ENCODE assay signal across 2 cellular contexts in the genomic region with DNA sequence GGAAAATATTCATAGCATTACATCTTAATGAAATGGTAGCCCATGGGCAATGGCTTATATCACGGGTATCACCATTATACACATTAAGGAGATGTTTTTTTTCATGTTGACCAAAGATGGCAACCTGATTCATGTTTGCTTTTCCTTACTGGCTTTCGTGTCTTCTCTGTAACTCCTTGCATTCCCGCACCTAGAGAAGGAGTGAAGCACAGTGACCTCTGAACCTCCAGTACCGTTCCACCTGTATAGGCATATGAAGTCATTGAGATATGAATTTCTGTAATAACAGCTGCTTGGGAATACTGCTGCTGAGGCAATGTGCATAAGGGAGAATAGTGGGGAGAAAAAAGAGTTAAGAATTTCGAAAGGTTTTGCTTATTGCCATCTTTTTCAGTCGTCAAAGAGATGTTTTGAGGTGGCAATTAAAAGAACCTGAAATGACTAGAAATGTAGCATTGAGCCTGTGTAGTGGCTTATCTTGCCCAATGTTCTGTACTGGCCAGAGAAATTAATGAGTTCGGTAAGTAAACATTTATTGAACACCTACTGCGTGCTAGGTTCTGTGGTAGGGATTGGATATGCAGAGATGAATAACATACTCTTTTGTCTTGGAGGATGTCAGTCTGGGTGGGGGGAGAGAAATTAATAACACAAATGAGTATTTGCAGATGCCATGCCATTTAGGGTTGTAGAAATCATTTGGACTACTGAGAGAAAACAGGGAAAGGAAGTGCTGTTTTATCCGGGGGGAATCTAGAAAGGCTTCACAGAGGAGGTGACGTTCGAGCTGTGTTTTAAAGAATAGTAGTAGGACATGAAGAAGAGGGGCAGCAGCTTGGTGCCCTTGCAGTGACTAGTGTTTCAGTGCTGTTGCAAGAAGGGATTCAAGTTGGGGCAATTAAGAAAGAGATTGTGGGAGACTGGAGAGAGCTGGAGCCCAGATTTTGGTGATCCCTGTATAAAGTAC.
TF ChIP-seq lines count a peak whose summit lies in the region.

No MANE protein-coding gene starts in this region.

TF ChIP-seq in GM12878, 131 proteins besides CTCF, POLR2A, EP300 and RAD21:
- TF ChIP-seq, protein P1, sequence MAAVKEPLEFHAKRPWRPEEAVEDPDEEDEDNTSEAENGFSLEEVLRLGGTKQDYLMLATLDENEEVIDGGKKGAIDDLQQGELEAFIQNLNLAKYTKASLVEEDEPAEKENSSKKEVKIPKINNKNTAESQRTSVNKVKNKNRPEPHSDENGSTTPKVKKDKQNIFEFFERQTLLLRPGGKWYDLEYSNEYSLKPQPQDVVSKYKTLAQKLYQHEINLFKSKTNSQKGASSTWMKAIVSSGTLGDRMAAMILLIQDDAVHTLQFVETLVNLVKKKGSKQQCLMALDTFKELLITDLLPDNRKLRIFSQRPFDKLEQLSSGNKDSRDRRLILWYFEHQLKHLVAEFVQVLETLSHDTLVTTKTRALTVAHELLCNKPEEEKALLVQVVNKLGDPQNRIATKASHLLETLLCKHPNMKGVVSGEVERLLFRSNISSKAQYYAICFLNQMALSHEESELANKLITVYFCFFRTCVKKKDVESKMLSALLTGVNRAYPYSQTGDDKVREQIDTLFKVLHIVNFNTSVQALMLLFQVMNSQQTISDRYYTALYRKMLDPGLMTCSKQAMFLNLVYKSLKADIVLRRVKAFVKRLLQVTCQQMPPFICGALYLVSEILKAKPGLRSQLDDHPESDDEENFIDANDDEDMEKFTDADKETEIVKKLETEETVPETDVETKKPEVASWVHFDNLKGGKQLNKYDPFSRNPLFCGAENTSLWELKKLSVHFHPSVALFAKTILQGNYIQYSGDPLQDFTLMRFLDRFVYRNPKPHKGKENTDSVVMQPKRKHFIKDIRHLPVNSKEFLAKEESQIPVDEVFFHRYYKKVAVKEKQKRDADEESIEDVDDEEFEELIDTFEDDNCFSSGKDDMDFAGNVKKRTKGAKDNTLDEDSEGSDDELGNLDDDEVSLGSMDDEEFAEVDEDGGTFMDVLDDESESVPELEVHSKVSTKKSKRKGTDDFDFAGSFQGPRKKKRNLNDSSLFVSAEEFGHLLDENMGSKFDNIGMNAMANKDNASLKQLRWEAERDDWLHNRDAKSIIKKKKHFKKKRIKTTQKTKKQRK (IDR thresholded peaks at IDR 0.05; ENCODE audit: low read depth, low read length) = no peak
- TF ChIP-seq WRNIP1 (IDR thresholded peaks at IDR 0.05; ENCODE audit: borderline replicate concordance, low read depth, low read length) = 0 out of 2 replicates have a peak, but pooled peaks have one; percentile 45
- no peak for TF ChIP-seq SMC3 (IDR thresholded peaks at IDR 0.05; ENCODE audit: borderline replicate concordance, low read length)
- no peak for TF ChIP-seq KAT2A (conservative IDR thresholded peaks at IDR 0.05; ENCODE audit: control insufficient read depth, low read depth, low read length)
- no peak for TF ChIP-seq BMI1 (IDR thresholded peaks at IDR 0.05; ENCODE audit: borderline replicate concordance)

TF ChIP-seq in HEK293T, 16 proteins besides CTCF, POLR2A, EP300 and RAD21:
- no peak for TF ChIP-seq HDGF (IDR thresholded peaks at IDR 0.05; ENCODE audit: borderline replicate concordance)
- TF ChIP-seq L3MBTL2 (conservative IDR thresholded peaks at IDR 0.05) = no peak
- TF ChIP-seq SP1 (IDR thresholded peaks at IDR 0.05) = no peak
- no peak for TF ChIP-seq NFRKB (IDR thresholded peaks at IDR 0.05)
- TF ChIP-seq CTBP1 (IDR thresholded peaks at IDR 0.05; ENCODE audit: borderline replicate concordance) = no peak
- no peak for TF ChIP-seq ELF4 (IDR thresholded peaks at IDR 0.05)
- TF ChIP-seq, protein P2, sequence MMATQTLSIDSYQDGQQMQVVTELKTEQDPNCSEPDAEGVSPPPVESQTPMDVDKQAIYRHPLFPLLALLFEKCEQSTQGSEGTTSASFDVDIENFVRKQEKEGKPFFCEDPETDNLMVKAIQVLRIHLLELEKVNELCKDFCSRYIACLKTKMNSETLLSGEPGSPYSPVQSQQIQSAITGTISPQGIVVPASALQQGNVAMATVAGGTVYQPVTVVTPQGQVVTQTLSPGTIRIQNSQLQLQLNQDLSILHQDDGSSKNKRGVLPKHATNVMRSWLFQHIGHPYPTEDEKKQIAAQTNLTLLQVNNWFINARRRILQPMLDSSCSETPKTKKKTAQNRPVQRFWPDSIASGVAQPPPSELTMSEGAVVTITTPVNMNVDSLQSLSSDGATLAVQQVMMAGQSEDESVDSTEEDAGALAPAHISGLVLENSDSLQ (IDR thresholded peaks at IDR 0.05) = no peak
- no peak for TF ChIP-seq TARDBP (IDR thresholded peaks at IDR 0.05)
- TF ChIP-seq LEF1 (IDR thresholded peaks at IDR 0.05; ENCODE audit: borderline replicate concordance) = no peak; the same call in 1 of the 2 replicates
- no peak for TF ChIP-seq FOXM1 (IDR thresholded peaks at IDR 0.05; ENCODE audit: borderline replicate concordance)
- TF ChIP-seq ZNF384 (IDR thresholded peaks at IDR 0.05) = no peak
- TF ChIP-seq FOXK2 (IDR thresholded peaks at IDR 0.05) = no peak
- TF ChIP-seq SUZ12 (IDR thresholded peaks at IDR 0.05) = no peak
- no peak for TF ChIP-seq ARNT (IDR thresholded peaks at IDR 0.05)
- no peak for TF ChIP-seq BHLHE40 (IDR thresholded peaks at IDR 0.05; ENCODE audit: borderline replicate concordance)
- TF ChIP-seq FOXA1 (IDR thresholded peaks at IDR 0.05) = no peak
TF ChIP-seq in HEK293T: peak in this region for 0.
